ENCODE assay signal across 1 cellular context in genomic region chr7:10707519-10707918, GRCh38.
TF ChIP-seq lines count a peak whose summit lies in the region.

No MANE protein-coding gene starts in this region.

TF ChIP-seq in K562, 482 proteins besides CTCF, POLR2A, EP300 and RAD21 (continued from another document and continues in another):
- TF ChIP-seq NR4A1 (CRISPR knock-in tag; IDR thresholded peaks at IDR 0.05) (no peak), NR4A1 (tag; IDR thresholded peaks at IDR 0.05) (no peak), THRAP3 (IDR thresholded peaks at IDR 0.05; ENCODE audit: borderline replicate concordance) (no peak), ZKSCAN3 (CRISPR knock-in tag; IDR thresholded peaks at IDR 0.05) (no peak), CHD2 (IDR thresholded peaks at IDR 0.05; ENCODE audit: low read depth, low read length) (no peak), SMARCB1 (IDR thresholded peaks at IDR 0.05; ENCODE audit: insufficient read length, low read depth) (no peak), SMAD4 (CRISPR knock-in tag; conservative IDR thresholded peaks at IDR 0.05) (peak; percentile 79), KHSRP (IDR thresholded peaks at IDR 0.05) (peak; percentile 84; the same call in 1 of the 2 replicates), TBP (optimal IDR thresholded peaks at IDR 0.05; ENCODE audit: low read depth, low read length) (no peak), C11orf30 (IDR thresholded peaks at IDR 0.05; ENCODE audit: low read depth) (peak; percentile 82), FUS (optimal IDR thresholded peaks at IDR 0.05; ENCODE audit: low read depth, low read length) (no peak), ZNF436 (CRISPR knock-in tag; IDR thresholded peaks at IDR 0.05) (no peak), RBFOX2 (IDR thresholded peaks at IDR 0.05; ENCODE audit: low read depth, low read length) (no peak), PCBP1 (IDR thresholded peaks at IDR 0.05; ENCODE audit: low read depth, low read length, poor library complexity, severe bottlenecking) (no peak), ZNF586 (CRISPR knock-in tag; conservative IDR thresholded peaks at IDR 0.05) (no peak), ZSCAN29 (IDR thresholded peaks at IDR 0.05) (no peak), ARID1B (IDR thresholded peaks at IDR 0.05) (peak; percentile 98), FOXM1 (IDR thresholded peaks at IDR 0.05; ENCODE audit: low read depth) (peak; percentile 86; the same call in 1 of the 2 replicates), FOXM1 (CRISPR knock-in tag; IDR thresholded peaks at IDR 0.05; ENCODE audit: low read depth) (no peak), POLR2AphosphoS2 (IDR thresholded peaks at IDR 0.05; ENCODE audit: low read length) (no peak), HNRNPUL1 (IDR thresholded peaks at IDR 0.05; ENCODE audit: low read length) (no peak), CEBPB (tag; IDR thresholded peaks at IDR 0.05) (peak; percentile 33; the same call in 1 of the 2 replicates), ZNF263 (CRISPR knock-in tag; IDR thresholded peaks at IDR 0.05; ENCODE audit: borderline replicate concordance) (no peak), TOE1 (IDR thresholded peaks at IDR 0.05; ENCODE audit: borderline replicate concordance) (no peak), TOE1 (CRISPR knock-in tag; IDR thresholded peaks at IDR 0.05; ENCODE audit: borderline replicate concordance, low read depth) (no peak), RFX5 (IDR thresholded peaks at IDR 0.05; ENCODE audit: low read depth, low read length) (no peak), JUNB (CRISPR knock-in tag; conservative IDR thresholded peaks at IDR 0.05) (no peak)
- TF ChIP-seq, protein P1, sequence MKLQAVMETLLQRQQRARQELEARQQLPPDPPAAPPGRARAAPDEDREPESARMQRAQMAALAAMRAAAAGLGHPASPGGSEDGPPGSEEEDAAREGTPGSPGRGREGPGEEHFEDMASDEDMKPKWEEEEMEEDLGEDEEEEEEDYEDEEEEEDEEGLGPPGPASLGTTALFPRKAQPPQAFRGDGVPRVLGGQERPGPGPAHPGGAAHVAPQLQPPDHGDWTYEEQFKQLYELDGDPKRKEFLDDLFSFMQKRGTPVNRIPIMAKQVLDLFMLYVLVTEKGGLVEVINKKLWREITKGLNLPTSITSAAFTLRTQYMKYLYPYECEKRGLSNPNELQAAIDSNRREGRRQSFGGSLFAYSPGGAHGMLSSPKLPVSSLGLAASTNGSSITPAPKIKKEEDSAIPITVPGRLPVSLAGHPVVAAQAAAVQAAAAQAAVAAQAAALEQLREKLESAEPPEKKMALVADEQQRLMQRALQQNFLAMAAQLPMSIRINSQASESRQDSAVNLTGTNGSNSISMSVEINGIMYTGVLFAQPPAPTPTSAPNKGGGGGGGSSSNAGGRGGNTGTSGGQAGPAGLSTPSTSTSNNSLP (IDR thresholded peaks at IDR 0.05; ENCODE audit: borderline replicate concordance, low read depth, low read length) = 0 out of 2 replicates have a peak, but pooled peaks have one; percentile 71
- TF ChIP-seq, protein P2, sequence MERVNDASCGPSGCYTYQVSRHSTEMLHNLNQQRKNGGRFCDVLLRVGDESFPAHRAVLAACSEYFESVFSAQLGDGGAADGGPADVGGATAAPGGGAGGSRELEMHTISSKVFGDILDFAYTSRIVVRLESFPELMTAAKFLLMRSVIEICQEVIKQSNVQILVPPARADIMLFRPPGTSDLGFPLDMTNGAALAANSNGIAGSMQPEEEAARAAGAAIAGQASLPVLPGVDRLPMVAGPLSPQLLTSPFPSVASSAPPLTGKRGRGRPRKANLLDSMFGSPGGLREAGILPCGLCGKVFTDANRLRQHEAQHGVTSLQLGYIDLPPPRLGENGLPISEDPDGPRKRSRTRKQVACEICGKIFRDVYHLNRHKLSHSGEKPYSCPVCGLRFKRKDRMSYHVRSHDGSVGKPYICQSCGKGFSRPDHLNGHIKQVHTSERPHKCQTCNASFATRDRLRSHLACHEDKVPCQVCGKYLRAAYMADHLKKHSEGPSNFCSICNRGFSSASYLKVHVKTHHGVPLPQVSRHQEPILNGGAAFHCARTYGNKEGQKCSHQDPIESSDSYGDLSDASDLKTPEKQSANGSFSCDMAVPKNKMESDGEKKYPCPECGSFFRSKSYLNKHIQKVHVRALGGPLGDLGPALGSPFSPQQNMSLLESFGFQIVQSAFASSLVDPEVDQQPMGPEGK (CRISPR knock-in tag; IDR thresholded peaks at IDR 0.05; ENCODE audit: borderline replicate concordance) = no peak
- TF ChIP-seq, protein P3, sequence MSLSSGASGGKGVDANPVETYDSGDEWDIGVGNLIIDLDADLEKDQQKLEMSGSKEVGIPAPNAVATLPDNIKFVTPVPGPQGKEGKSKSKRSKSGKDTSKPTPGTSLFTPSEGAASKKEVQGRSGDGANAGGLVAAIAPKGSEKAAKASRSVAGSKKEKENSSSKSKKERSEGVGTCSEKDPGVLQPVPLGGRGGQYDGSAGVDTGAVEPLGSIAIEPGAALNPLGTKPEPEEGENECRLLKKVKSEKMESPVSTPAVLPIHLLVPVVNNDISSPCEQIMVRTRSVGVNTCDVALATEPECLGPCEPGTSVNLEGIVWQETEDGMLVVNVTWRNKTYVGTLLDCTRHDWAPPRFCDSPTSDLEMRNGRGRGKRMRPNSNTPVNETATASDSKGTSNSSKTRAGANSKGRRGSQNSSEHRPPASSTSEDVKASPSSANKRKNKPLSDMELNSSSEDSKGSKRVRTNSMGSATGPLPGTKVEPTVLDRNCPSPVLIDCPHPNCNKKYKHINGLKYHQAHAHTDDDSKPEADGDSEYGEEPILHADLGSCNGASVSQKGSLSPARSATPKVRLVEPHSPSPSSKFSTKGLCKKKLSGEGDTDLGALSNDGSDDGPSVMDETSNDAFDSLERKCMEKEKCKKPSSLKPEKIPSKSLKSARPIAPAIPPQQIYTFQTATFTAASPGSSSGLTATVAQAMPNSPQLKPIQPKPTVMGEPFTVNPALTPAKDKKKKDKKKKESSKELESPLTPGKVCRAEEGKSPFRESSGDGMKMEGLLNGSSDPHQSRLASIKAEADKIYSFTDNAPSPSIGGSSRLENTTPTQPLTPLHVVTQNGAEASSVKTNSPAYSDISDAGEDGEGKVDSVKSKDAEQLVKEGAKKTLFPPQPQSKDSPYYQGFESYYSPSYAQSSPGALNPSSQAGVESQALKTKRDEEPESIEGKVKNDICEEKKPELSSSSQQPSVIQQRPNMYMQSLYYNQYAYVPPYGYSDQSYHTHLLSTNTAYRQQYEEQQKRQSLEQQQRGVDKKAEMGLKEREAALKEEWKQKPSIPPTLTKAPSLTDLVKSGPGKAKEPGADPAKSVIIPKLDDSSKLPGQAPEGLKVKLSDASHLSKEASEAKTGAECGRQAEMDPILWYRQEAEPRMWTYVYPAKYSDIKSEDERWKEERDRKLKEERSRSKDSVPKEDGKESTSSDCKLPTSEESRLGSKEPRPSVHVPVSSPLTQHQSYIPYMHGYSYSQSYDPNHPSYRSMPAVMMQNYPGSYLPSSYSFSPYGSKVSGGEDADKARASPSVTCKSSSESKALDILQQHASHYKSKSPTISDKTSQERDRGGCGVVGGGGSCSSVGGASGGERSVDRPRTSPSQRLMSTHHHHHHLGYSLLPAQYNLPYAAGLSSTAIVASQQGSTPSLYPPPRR (CRISPR knock-in tag; IDR thresholded peaks at IDR 0.05; ENCODE audit: borderline replicate concordance) = no peak
- TF ChIP-seq, protein P4, sequence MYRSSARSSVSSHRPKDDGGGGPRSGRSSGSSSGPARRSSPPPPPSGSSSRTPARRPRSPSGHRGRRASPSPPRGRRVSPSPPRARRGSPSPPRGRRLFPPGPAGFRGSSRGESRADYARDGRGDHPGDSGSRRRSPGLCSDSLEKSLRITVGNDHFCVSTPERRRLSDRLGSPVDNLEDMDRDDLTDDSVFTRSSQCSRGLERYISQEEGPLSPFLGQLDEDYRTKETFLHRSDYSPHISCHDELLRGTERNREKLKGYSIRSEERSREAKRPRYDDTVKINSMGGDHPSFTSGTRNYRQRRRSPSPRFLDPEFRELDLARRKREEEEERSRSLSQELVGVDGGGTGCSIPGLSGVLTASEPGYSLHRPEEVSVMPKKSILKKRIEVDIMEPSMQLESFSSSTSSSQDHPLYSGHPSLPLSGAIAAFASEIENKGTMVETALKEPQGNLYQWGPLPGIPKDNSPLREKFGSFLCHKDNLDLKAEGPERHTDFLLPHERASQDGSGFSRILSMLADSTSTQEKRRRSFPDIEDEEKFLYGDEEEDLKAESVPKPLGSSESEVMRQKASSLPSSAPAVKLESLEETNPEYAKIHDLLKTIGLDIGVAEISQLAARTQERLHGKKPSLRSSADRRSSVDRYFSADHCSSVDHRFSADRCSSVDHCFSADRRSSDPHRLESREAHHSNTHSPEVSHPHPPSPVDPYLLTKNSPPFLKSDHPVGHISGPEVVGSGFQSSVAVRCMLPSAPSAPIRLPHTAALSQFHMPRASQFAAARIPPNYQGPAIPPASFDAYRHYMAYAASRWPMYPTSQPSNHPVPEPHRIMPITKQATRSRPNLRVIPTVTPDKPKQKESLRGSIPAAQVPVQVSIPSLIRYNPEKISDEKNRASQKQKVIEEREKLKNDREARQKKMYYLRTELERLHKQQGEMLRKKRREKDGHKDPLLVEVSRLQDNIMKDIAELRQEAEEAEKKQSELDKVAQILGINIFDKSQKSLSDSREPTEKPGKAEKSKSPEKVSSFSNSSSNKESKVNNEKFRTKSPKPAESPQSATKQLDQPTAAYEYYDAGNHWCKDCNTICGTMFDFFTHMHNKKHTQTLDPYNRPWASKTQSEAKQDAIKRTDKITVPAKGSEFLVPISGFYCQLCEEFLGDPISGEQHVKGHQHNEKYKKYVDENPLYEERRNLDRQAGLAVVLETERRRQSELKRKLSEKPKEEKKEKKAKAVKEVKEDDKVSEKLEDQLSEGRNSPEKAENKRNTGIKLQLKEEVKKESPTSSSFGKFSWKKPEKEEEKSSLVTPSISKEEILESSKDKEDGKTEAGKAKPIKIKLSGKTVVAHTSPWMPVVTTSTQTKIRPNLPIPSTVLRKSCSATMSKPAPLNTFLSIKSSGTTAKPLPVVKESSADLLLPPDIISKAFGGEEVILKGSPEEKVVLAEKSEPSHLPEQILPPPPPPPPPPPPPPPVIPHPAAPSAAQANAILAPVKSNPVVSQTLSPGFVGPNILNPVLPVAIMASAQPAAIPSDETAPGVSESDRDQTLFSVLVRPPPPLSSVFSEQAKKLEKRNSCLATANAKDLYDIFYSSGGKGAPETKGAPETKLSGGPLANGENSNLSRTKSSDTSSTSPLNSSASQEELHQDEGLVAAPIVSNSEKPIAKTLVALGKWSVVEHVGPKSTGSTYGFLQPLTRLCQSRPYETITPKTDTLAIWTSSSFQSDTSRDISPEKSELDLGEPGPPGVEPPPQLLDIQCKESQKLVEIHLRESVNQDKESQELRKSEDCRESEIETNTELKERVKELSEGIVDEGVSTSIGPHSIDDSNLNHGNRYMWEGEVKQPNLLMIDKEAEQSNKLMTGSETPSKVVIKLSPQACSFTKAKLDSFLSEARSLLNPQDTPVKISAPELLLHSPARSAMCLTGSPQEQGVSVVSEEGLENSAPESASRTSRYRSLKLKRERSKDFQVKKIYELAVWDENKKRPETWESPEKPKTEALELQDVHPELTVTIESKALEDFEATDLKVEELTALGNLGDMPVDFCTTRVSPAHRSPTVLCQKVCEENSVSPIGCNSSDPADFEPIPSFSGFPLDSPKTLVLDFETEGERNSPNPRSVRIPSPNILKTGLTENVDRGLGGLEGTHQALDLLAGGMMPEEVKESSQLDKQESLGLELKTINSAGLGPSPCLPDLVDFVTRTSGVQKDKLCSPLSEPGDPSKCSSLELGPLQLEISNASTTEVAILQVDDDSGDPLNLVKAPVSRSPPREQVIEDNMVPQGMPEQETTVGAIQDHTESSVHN (IDR thresholded peaks at IDR 0.05; ENCODE audit: borderline replicate concordance in 1 of 2, low read depth in 1 of 2) = peak in 1 of 2 experiments; percentile 76; a peak in 2 of 4 replicates
- TF ChIP-seq, protein P5, sequence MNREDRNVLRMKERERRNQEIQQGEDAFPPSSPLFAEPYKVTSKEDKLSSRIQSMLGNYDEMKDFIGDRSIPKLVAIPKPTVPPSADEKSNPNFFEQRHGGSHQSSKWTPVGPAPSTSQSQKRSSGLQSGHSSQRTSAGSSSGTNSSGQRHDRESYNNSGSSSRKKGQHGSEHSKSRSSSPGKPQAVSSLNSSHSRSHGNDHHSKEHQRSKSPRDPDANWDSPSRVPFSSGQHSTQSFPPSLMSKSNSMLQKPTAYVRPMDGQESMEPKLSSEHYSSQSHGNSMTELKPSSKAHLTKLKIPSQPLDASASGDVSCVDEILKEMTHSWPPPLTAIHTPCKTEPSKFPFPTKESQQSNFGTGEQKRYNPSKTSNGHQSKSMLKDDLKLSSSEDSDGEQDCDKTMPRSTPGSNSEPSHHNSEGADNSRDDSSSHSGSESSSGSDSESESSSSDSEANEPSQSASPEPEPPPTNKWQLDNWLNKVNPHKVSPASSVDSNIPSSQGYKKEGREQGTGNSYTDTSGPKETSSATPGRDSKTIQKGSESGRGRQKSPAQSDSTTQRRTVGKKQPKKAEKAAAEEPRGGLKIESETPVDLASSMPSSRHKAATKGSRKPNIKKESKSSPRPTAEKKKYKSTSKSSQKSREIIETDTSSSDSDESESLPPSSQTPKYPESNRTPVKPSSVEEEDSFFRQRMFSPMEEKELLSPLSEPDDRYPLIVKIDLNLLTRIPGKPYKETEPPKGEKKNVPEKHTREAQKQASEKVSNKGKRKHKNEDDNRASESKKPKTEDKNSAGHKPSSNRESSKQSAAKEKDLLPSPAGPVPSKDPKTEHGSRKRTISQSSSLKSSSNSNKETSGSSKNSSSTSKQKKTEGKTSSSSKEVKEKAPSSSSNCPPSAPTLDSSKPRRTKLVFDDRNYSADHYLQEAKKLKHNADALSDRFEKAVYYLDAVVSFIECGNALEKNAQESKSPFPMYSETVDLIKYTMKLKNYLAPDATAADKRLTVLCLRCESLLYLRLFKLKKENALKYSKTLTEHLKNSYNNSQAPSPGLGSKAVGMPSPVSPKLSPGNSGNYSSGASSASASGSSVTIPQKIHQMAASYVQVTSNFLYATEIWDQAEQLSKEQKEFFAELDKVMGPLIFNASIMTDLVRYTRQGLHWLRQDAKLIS (CRISPR knock-in tag; IDR thresholded peaks at IDR 0.05) = no peak
- TF ChIP-seq, protein P6, sequence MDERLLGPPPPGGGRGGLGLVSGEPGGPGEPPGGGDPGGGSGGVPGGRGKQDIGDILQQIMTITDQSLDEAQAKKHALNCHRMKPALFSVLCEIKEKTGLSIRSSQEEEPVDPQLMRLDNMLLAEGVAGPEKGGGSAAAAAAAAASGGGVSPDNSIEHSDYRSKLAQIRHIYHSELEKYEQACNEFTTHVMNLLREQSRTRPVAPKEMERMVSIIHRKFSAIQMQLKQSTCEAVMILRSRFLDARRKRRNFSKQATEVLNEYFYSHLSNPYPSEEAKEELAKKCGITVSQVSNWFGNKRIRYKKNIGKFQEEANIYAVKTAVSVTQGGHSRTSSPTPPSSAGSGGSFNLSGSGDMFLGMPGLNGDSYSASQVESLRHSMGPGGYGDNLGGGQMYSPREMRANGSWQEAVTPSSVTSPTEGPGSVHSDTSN (CRISPR knock-in tag; IDR thresholded peaks at IDR 0.05; ENCODE audit: low read depth) = peak; percentile 69
- TF ChIP-seq, protein P6 (tag; conservative IDR thresholded peaks at IDR 0.05; ENCODE audit: low read depth) = peak; percentile 100
